1 cellular context compared by ENCODE assay signal in the genomic region with DNA sequence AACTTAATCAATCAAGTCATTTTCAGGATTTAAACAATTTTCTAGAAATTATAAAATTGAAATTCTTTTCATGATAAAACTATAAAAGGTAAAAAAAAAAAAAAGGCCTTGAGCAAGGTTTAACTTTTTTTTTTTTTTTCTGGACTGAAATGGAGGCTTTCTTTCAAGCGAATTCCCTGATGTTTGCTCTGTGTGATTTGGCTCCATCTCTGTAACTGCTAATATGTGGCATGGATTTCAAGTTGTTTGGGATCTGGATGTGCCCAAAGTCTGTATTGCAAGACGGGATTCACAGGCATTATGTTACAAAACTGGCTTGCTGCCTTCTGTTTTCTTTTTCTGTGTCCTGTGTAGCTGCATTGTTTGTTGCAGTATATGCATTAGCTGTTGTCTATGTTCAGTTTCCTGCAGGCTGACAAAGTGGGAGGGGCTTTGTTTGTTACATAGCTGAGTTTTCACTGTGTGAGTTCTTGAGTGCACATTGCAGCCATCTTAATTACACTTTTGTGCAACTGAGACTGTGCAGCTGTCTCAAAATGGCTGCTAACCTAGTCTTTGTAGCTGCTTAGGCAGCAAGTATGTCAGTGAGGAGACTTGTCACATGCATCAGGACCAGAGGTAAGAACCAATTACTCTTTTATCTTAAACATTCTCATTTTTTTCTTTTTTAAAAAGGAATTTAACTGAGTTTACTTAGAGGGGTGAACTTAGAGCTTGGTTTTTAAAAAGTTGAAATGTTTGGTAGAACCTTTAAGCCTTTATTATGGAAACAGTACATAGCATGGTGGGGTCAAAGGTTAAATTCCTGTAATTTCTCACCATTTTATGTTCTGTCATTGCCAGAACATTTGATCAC.
TF ChIP-seq lines count a peak whose summit lies in the region.

No MANE protein-coding gene starts in this region.

TF ChIP-seq in K562, 482 proteins besides CTCF, POLR2A, EP300 and RAD21 (continued from another document and continues in another):
- TF ChIP-seq, protein P1, sequence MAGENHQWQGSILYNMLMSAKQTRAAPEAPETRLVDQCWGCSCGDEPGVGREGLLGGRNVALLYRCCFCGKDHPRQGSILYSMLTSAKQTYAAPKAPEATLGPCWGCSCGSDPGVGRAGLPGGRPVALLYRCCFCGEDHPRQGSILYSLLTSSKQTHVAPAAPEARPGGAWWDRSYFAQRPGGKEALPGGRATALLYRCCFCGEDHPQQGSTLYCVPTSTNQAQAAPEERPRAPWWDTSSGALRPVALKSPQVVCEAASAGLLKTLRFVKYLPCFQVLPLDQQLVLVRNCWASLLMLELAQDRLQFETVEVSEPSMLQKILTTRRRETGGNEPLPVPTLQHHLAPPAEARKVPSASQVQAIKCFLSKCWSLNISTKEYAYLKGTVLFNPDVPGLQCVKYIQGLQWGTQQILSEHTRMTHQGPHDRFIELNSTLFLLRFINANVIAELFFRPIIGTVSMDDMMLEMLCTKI (IDR thresholded peaks at IDR 0.05; ENCODE audit: partially characterized antibody): no peak
- no peak for TF ChIP-seq FOS (IDR thresholded peaks at IDR 0.05; ENCODE audit: extremely low read depth, insufficient read length)
- TF ChIP-seq NCOA4 (IDR thresholded peaks at IDR 0.05; ENCODE audit: partially characterized antibody): no peak
- no peak for TF ChIP-seq ZKSCAN3 (CRISPR knock-in tag; IDR thresholded peaks at IDR 0.05)
- peak; percentile 56; the same call in 1 of the 2 replicates for TF ChIP-seq CC2D1A (IDR thresholded peaks at IDR 0.05)
- TF ChIP-seq, protein P2, sequence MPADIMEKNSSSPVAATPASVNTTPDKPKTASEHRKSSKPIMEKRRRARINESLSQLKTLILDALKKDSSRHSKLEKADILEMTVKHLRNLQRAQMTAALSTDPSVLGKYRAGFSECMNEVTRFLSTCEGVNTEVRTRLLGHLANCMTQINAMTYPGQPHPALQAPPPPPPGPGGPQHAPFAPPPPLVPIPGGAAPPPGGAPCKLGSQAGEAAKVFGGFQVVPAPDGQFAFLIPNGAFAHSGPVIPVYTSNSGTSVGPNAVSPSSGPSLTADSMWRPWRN (IDR thresholded peaks at IDR 0.05; ENCODE audit: low read depth): no peak
- no peak; a peak in 1 of 4 replicates for TF ChIP-seq MAZ (CRISPR knock-in tag; conservative IDR thresholded peaks at IDR 0.05 in 1 of 2, IDR thresholded peaks at IDR 0.05 in 1 of 2)
- TF ChIP-seq, protein P3, sequence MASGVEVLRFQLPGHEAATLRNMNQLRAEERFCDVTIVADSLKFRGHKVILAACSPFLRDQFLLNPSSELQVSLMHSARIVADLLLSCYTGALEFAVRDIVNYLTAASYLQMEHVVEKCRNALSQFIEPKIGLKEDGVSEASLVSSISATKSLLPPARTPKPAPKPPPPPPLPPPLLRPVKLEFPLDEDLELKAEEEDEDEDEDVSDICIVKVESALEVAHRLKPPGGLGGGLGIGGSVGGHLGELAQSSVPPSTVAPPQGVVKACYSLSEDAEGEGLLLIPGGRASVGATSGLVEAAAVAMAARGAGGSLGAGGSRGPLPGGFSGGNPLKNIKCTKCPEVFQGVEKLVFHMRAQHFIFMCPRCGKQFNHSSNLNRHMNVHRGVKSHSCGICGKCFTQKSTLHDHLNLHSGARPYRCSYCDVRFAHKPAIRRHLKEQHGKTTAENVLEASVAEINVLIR (CRISPR knock-in tag; IDR thresholded peaks at IDR 0.05): no peak
- TF ChIP-seq, protein P4, sequence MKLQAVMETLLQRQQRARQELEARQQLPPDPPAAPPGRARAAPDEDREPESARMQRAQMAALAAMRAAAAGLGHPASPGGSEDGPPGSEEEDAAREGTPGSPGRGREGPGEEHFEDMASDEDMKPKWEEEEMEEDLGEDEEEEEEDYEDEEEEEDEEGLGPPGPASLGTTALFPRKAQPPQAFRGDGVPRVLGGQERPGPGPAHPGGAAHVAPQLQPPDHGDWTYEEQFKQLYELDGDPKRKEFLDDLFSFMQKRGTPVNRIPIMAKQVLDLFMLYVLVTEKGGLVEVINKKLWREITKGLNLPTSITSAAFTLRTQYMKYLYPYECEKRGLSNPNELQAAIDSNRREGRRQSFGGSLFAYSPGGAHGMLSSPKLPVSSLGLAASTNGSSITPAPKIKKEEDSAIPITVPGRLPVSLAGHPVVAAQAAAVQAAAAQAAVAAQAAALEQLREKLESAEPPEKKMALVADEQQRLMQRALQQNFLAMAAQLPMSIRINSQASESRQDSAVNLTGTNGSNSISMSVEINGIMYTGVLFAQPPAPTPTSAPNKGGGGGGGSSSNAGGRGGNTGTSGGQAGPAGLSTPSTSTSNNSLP (IDR thresholded peaks at IDR 0.05; ENCODE audit: borderline replicate concordance, low read depth, low read length): peak; percentile 59; the same call in 1 of the 2 replicates
- TF ChIP-seq KLF1 (tag; IDR thresholded peaks at IDR 0.05): no peak
- TF ChIP-seq CREBBP (IDR thresholded peaks at IDR 0.05; ENCODE audit: low read depth, low read length): no peak
- TF ChIP-seq, protein P5, sequence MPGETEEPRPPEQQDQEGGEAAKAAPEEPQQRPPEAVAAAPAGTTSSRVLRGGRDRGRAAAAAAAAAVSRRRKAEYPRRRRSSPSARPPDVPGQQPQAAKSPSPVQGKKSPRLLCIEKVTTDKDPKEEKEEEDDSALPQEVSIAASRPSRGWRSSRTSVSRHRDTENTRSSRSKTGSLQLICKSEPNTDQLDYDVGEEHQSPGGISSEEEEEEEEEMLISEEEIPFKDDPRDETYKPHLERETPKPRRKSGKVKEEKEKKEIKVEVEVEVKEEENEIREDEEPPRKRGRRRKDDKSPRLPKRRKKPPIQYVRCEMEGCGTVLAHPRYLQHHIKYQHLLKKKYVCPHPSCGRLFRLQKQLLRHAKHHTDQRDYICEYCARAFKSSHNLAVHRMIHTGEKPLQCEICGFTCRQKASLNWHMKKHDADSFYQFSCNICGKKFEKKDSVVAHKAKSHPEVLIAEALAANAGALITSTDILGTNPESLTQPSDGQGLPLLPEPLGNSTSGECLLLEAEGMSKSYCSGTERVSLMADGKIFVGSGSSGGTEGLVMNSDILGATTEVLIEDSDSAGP (CRISPR knock-in tag; IDR thresholded peaks at IDR 0.05): no peak
- no peak for TF ChIP-seq ZNF655 (CRISPR knock-in tag; IDR thresholded peaks at IDR 0.05)
- TF ChIP-seq NFATC3 (IDR thresholded peaks at IDR 0.05): no peak
- TF ChIP-seq ZSCAN29 (IDR thresholded peaks at IDR 0.05): no peak
- no peak for TF ChIP-seq PTTG1 (tag; IDR thresholded peaks at IDR 0.05; ENCODE audit: low read depth)
- TF ChIP-seq HOXB6 (CRISPR knock-in tag; IDR thresholded peaks at IDR 0.05; ENCODE audit: borderline replicate concordance): no peak
- no peak for TF ChIP-seq THRAP3 (IDR thresholded peaks at IDR 0.05; ENCODE audit: borderline replicate concordance)
- TF ChIP-seq MGA (IDR thresholded peaks at IDR 0.05): 0 out of 2 replicates have a peak, but pooled peaks have one; percentile 19
- 0 out of 4 replicates have a peak, but pooled peaks of 1 of the 2 experiments have one; percentile 19 for TF ChIP-seq FOXA3 (CRISPR knock-in tag; conservative IDR thresholded peaks at IDR 0.05 in 1 of 2, IDR thresholded peaks at IDR 0.05 in 1 of 2)
- no peak for TF ChIP-seq TAL1 (IDR thresholded peaks at IDR 0.05)
- no peak for TF ChIP-seq REST (CRISPR knock-in tag; IDR thresholded peaks at IDR 0.05; ENCODE audit: low read depth)
- no peak for TF ChIP-seq TBL1XR1 (IDR thresholded peaks at IDR 0.05; ENCODE audit: low read length in 2 of 2)
- no peak for TF ChIP-seq ZNF431 (CRISPR knock-in tag; IDR thresholded peaks at IDR 0.05)
- TF ChIP-seq RCOR1 (IDR thresholded peaks at IDR 0.05; ENCODE audit: borderline replicate concordance in 1 of 2, low read depth in 2 of 2, low read length in 2 of 2): peak in 1 of 2 experiments; percentile 31; a peak in 1 of 4 replicates
- no peak for TF ChIP-seq TCF7L2 (IDR thresholded peaks at IDR 0.05; ENCODE audit: low read depth, low read length)
- TF ChIP-seq PTBP1 (IDR thresholded peaks at IDR 0.05; ENCODE audit: low read depth, low read length): no peak
